8 cellular contexts compared by ENCODE assay signal in genomic region chr1:1406101-1406820, GRCh38. TPM values are rescaled to one million over a fixed set of nuclear protein-coding genes. Genes with fewer than 3 reads are reported as not detected.
DNase-seq lines count a peak whose midpoint lies in the region; ATAC-seq lines count a peak whose summit lies in the region.

No MANE protein-coding gene starts in this region.

- CTCF ChIA-PET in activated CD4-positive, alpha-beta T cell treated with anti-CD3 and anti-CD28 coated beads, Interleukin-2, amount 10 ng/mL, durations not matched to agents 7 days and 5 days (lab: Charles Lee): interaction anchor here (1.8 to 2.0 kb wide), 2 partner anchors 8 to 34 kb away, joined by 6 to 14 read pairs; partner anchors contain the start of gene CCNL2

- H3K27ac ChIP-seq in thymus (ENCODE audit: low read depth): peak overlapping the region; percentile 97

- peaks cover 39% of the 10 kb centered on the region for H3K36me3 ChIP-seq in adipocyte (ENCODE audit: control insufficient read depth, insufficient read depth, low read length, severe bottlenecking)
- peaks cover 46% of the 10 kb centered on the region for H3K36me3 ChIP-seq in thymus (ENCODE audit: control insufficient read depth, insufficient read depth)

- H3K27me3 ChIP-seq in adipocyte (replicated peaks; ENCODE audit: control insufficient read depth, insufficient read depth, low read length): no peaks in the 10 kb centered on the region
- no peaks in the 10 kb centered on the region for H3K27me3 ChIP-seq in thymus (ENCODE audit: control insufficient read depth, insufficient read depth)

- peak overlapping the region; percentile 98 for H3K9ac ChIP-seq in adipocyte (ENCODE audit: low read length)

- peak overlapping the region; percentile 93 for H3K27ac Mint-ChIP-seq in activated CD4-positive, alpha-beta T cell treated with anti-CD3 and anti-CD28 coated beads, Interleukin-2, amount 10 ng/mL, durations not matched to agents 7 days and 5 days

- POLR2A ChIA-PET in activated CD4-positive, alpha-beta T cell treated with anti-CD3 and anti-CD28 coated beads, Interleukin-2, amount 10 ng/mL, durations not matched to agents 7 days and 5 days (lab: Charles Lee): no interaction called here

- peak overlapping the region; percentile 96 for H3K4me3 ChIP-seq in adipocyte (ENCODE audit: low read length)
- peak overlapping the region; percentile 99 for H3K4me3 ChIP-seq in thymus (ENCODE audit: low read length)

- peak; percentile 16 for ATAC-seq in left colon

- 48% methylated on average over 43 of the region's 43 CpGs for WGBS in thymus

- H3K9me3 ChIP-seq in adipocyte (ENCODE audit: control insufficient read depth, low read length) (no peaks in the 10 kb centered on the region), thymus (ENCODE audit: control insufficient read depth) (no peaks in the 10 kb centered on the region)

- DNase-seq in activated CD4-positive, alpha-beta T cell treated with anti-CD3 and anti-CD28 coated beads, Interleukin-2, amount 10 ng/mL, durations not matched to agents 7 days and 5 days: no peak
- no peak for DNase-seq in activated CD4-positive, alpha-beta T cell treated with anti-CD3 and anti-CD28 coated beads, Interleukin-2, amount 50 U/mL, for 4 hours
- DNase-seq in adipocyte (ENCODE audit: low read depth) (no peak), left colon (no peak), NCI-H748 treated with DMSO at 0.1 percent for 48 hours (lab: John Stamatoyannopoulos, UW) (no peak), DMS 273 (lab: John Stamatoyannopoulos, UW; ENCODE audit: unreplicated experiment) (no peak)
- no peak for DNase-seq in NK-92 treated with Interleukin-12 subunit alpha and Interleukin-12 subunit beta, amount 100 ng/mL, for 24 hours (lab: John Stamatoyannopoulos, UW)

- peaks cover 40% of the 10 kb centered on the region for H3K36me3 Mint-ChIP-seq in activated CD4-positive, alpha-beta T cell treated with anti-CD3 and anti-CD28 coated beads, Interleukin-2, amount 10 ng/mL, durations not matched to agents 7 days and 5 days (ENCODE audit: low read depth)

- no peaks in the 10 kb centered on the region for H3K27me3 Mint-ChIP-seq in activated CD4-positive, alpha-beta T cell treated with anti-CD3 and anti-CD28 coated beads, Interleukin-2, amount 10 ng/mL, durations not matched to agents 7 days and 5 days

- no peaks in the 10 kb centered on the region for H3K9me3 Mint-ChIP-seq in activated CD4-positive, alpha-beta T cell treated with anti-CD3 and anti-CD28 coated beads, Interleukin-2, amount 10 ng/mL, durations not matched to agents 7 days and 5 days

- H3K4me1 ChIP-seq in adipocyte (ENCODE audit: control insufficient read depth, insufficient read depth, low read length) (peaks cover 22% of the 10 kb centered on the region), thymus (ENCODE audit: control insufficient read depth, insufficient read depth, low read length) (peaks cover 21% of the 10 kb centered on the region)

- H3K4me1 Mint-ChIP-seq in activated CD4-positive, alpha-beta T cell treated with anti-CD3 and anti-CD28 coated beads, Interleukin-2, amount 10 ng/mL, durations not matched to agents 7 days and 5 days: peaks cover 44% of the 10 kb centered on the region

- peak overlapping the region; percentile 82 for H3K4me3 Mint-ChIP-seq in activated CD4-positive, alpha-beta T cell treated with anti-CD3 and anti-CD28 coated beads, Interleukin-2, amount 10 ng/mL, durations not matched to agents 7 days and 5 days

- intact Hi-C loops in left colon (cut with DNase I, micrococcal nuclease): no loop called here

RNA-seq across cellular contexts. Expression of gene MRPL20, which starts 0.8 kb away (rescaled TPM):
- total RNA-seq in activated CD4-positive, alpha-beta T cell treated with anti-CD3 and anti-CD28 coated beads, Interleukin-2, amount 10 ng/mL, durations not matched to agents 7 days and 5 days: 100 to 1,000 TPM in 1 of 2 experiments, 10 to 100 TPM in 1; 98.6 to 107 TPM
- 10 to 100 TPM; 82.1 to 96.7 TPM for total RNA-seq in left colon
- 140 TPM for polyA plus RNA-seq in thymus

RNA-seq across cellular contexts. Expression of gene CCNL2, which starts 7.1 kb away (rescaled TPM):
- 100 to 1,000 TPM; 122 to 131 TPM for total RNA-seq in activated CD4-positive, alpha-beta T cell treated with anti-CD3 and anti-CD28 coated beads, Interleukin-2, amount 10 ng/mL, durations not matched to agents 7 days and 5 days
- 100 to 1,000 TPM; 115 to 129 TPM for total RNA-seq in left colon
- 340 TPM for polyA plus RNA-seq in thymus

RNA-seq across cellular contexts. Expression of gene ANKRD65, which starts 14.8 kb away (rescaled TPM):
- total RNA-seq in activated CD4-positive, alpha-beta T cell treated with anti-CD3 and anti-CD28 coated beads, Interleukin-2, amount 10 ng/mL, durations not matched to agents 7 days and 5 days: not detected
- total RNA-seq in left colon: 1 to 10 TPM in 1 of 2 donors, under 1 TPM in 1; 0.76 to 2.7 TPM
- 16.0 TPM for polyA plus RNA-seq in thymus

RNA-seq across cellular contexts. Expression of gene VWA1, which starts 29.2 kb away (rescaled TPM):
- under 1 TPM; 0.10 to 0.12 TPM for total RNA-seq in activated CD4-positive, alpha-beta T cell treated with anti-CD3 and anti-CD28 coated beads, Interleukin-2, amount 10 ng/mL, durations not matched to agents 7 days and 5 days
- total RNA-seq in left colon: 10 to 100 TPM; 40.1 to 81.5 TPM
- polyA plus RNA-seq in thymus: 16.8 TPM

RNA-seq across cellular contexts. Expression of gene AURKAIP1, which starts 31.3 kb away (rescaled TPM):
- total RNA-seq in activated CD4-positive, alpha-beta T cell treated with anti-CD3 and anti-CD28 coated beads, Interleukin-2, amount 10 ng/mL, durations not matched to agents 7 days and 5 days: 100 to 1,000 TPM; 101 to 125 TPM
- 100 to 1,000 TPM; 175 to 212 TPM for total RNA-seq in left colon
- 116 TPM for polyA plus RNA-seq in thymus
